Comparison of ENCODE assay signal across 8 cellular contexts in genomic region chr2:62706721-62707516, GRCh38. TPM values are rescaled to one million over a fixed set of nuclear protein-coding genes. Genes with fewer than 3 reads are reported as not detected.
A peak's percentile ranks its signal among the peaks of the same experiment; 100 is the strongest.
DNase-seq lines count a peak whose midpoint lies in the region; ATAC-seq, FAIRE-seq and TF ChIP-seq lines count a peak whose summit lies in the region.

No MANE protein-coding gene starts in this region.

- H3K9ac ChIP-seq in BLaER1 (peak overlapping the region; percentile 82), KMS-11 (peak overlapping the region; percentile 67; the same call in 1 of the 2 replicates)

- H4K20me1 ChIP-seq in BLaER1: no peaks in the 10 kb centered on the region
- H4K20me1 ChIP-seq in KMS-11 (ENCODE audit: insufficient read depth): no peaks in the 10 kb centered on the region

- TF ChIP-seq CTCF in KMS-11 (conservative IDR thresholded peaks at IDR 0.05; ENCODE audit: low read depth, low read length) (no peak), bronchial epithelial cell (IDR thresholded peaks at IDR 0.05; ENCODE audit: insufficient read depth, low read length, severe bottlenecking) (no peak), GM13977 (IDR thresholded peaks at IDR 0.05; ENCODE audit: extremely low read depth, insufficient read depth, missing control alignments) (no peak), GM20000 (IDR thresholded peaks at IDR 0.05; ENCODE audit: extremely low read depth, missing control alignments) (no peak)

- H3K4me3 Mint-ChIP-seq in naive B cell: peak overlapping the region; percentile 86 to 99 (median 96)

- H3K4me1 ChIP-seq in BLaER1: peaks cover 32% of the 10 kb centered on the region
- peaks cover 32% of the 10 kb centered on the region for H3K4me1 ChIP-seq in KMS-11 (ENCODE audit: low read depth, poor library complexity, severe bottlenecking)

- FAIRE-seq in bronchial epithelial cell (lab: Jason Lieb, UNC): no peak

- H3K27me3 Mint-ChIP-seq in naive B cell: no peaks in the 10 kb centered on the region

- peaks cover 19% of the 10 kb centered on the region for H3K9me3 ChIP-seq in BLaER1

- H3K4me2 ChIP-seq in BLaER1 (peak overlapping the region; percentile 90), KMS-11 (peak overlapping the region; percentile 88)

- H3K4me3 ChIP-seq in BLaER1 (peak overlapping the region; percentile 84), KMS-11 (IDR thresholded peaks at IDR 0.05; ENCODE audit: insufficient read depth, low read depth, low read length) (no peak overlapping the region), bronchial epithelial cell (ENCODE audit: low read depth, low read length) (peak overlapping the region; percentile 86)

- H3K27me3 ChIP-seq in BLaER1 (no peaks in the 10 kb centered on the region), KMS-11 (ENCODE audit: insufficient read depth, low read depth) (no peaks in the 10 kb centered on the region), bronchial epithelial cell (ENCODE audit: control insufficient read depth, insufficient read depth, low read length) (no peaks in the 10 kb centered on the region)

- peak overlapping the region; percentile 45; the same call in 1 of the 2 replicates for H2AFZ ChIP-seq in KMS-11 (ENCODE audit: low read depth)

- H3K79me2 ChIP-seq in KMS-11 (ENCODE audit: insufficient read depth, low read depth): peaks cover 32% of the 10 kb centered on the region; the same call in 1 of the 2 replicates

- no peak for DNase-seq in bronchial epithelial cell (ENCODE audit: low read depth)
- no peak for DNase-seq in naive B cell
- no peak for DNase-seq in HPDE6-E6E7 (ENCODE audit: extremely low spot score)
- no peak for DNase-seq in HUDEP-2 (lab: John Stamatoyannopoulos, UW; ENCODE audit: unreplicated experiment in 76 of 76)
- DNase-seq in GM13977 (ENCODE audit: low spot score): no peak
- DNase-seq in GM20000 (ENCODE audit: low spot score): no peak

- H3K27ac ChIP-seq in BLaER1 (no peak overlapping the region; the same call in 1 of the 2 replicates), KMS-11 (no peak overlapping the region)

- no peaks in the 10 kb centered on the region for H3K9me3 Mint-ChIP-seq in naive B cell

- H3K36me3 ChIP-seq in BLaER1: peaks cover 32% of the 10 kb centered on the region
- H3K36me3 ChIP-seq in KMS-11 (ENCODE audit: insufficient read depth): no peaks in the 10 kb centered on the region
- H3K36me3 ChIP-seq in bronchial epithelial cell (ENCODE audit: control insufficient read depth, insufficient read depth, low read length): no peaks in the 10 kb centered on the region

- peak overlapping the region in 5 of 6 donors; percentile 24 to 92 (median 75) for H3K27ac Mint-ChIP-seq in naive B cell

- peaks cover 21 to 35% (median 30%) of the 10 kb centered on the region in 3 donors for H3K4me1 Mint-ChIP-seq in naive B cell

- peaks cover 0 to 9% of the 10 kb centered on the region in 2 donors for H3K36me3 Mint-ChIP-seq in naive B cell

- in situ Hi-C loops in GM13977 (cut with MboI; ENCODE audit: low pct_unique_long_range_greater_than_20kb, low sequenced_read_pairs, unreplicated experiment): no loop called here

- no peak for ATAC-seq in naive B cell (ENCODE audit: low read depth in 2 of 2)

RNA-seq across cellular contexts. Expression of gene EHBP1, which starts 1.4 kb away (rescaled TPM):
- total RNA-seq in bronchial epithelial cell: 125 and 132 TPM in 2 replicates
- polyA plus RNA-seq in naive B cell (ENCODE audit: low read depth in 6 of 6): 10 to 100 TPM in 5 of 6 donors, 1 to 10 TPM in 1; 1.4 to 18.3 (median 16.2) TPM
